Comparison of ENCODE assay signal across 1 cellular context in genomic region chr14:35814371-35815005, GRCh38.
TF ChIP-seq lines count a peak whose summit lies in the region.

No MANE protein-coding gene starts in this region.

TF ChIP-seq in GM12878, 131 proteins besides CTCF, POLR2A, EP300 and RAD21 (continued from another document):
- TF ChIP-seq BCL3 (IDR thresholded peaks at IDR 0.05; ENCODE audit: borderline replicate concordance, insufficient read depth, low read depth, low read length, poor library complexity, severe bottlenecking) = no peak
- TF ChIP-seq ATF3 (IDR thresholded peaks at IDR 0.05; ENCODE audit: borderline replicate concordance, extremely low read depth, low read depth, low read length) = no peak
- TF ChIP-seq ZNF274 (IDR thresholded peaks at IDR 0.05; ENCODE audit: insufficient read depth, insufficient read length) = no peak
- no peak for TF ChIP-seq FOS (IDR thresholded peaks at IDR 0.05; ENCODE audit: borderline replicate concordance, extremely low read depth, insufficient read length)
- peak; percentile 60; the same call in 1 of the 2 replicates for TF ChIP-seq SMARCA5 (IDR thresholded peaks at IDR 0.05)
- TF ChIP-seq HDAC2 (IDR thresholded peaks at IDR 0.05) = no peak
- peak; percentile 27; the same call in 1 of the 2 replicates for TF ChIP-seq SMC3 (IDR thresholded peaks at IDR 0.05; ENCODE audit: borderline replicate concordance, low read length)
- no peak for TF ChIP-seq MTA2 (IDR thresholded peaks at IDR 0.05; ENCODE audit: low read depth)
- TF ChIP-seq KAT2A (conservative IDR thresholded peaks at IDR 0.05; ENCODE audit: control insufficient read depth, low read depth, low read length) = no peak
